ENCODE assay signal across 8 cellular contexts in the genomic region with DNA sequence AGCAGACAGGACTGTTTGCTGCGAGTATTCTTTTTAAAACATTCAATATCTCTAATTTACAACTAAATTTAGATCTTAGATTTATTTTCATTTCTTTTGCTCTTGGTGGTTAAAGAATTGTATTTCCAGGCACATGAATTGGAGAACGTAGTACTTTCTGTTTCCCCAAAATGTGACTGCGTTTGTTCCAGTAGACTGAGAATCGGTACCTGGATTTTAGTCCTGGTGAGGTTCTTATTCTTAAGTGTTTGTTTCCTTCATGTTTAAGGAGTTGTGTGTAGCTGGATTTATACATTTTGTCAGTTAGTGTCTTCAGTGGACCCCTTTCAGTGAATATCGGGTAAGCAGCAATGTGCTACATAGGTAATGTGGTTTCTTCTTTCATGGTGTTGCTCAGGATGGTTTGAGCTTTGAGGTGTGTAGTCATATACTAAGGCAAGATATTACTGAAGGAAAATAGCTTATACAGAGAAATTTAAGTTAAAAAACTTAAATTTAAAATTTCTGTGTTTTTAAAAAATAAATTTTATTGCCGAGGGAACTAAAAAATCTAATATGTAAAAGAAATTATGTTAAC. TPM values are rescaled to one million over a fixed set of nuclear protein-coding genes. Genes with fewer than 3 reads are reported as not detected.
A peak's percentile ranks its signal among the peaks of the same experiment; 100 is the strongest.
DNase-seq lines count a peak whose midpoint lies in the region; ATAC-seq and TF ChIP-seq lines count a peak whose summit lies in the region.

No MANE protein-coding gene starts in this region.

- peaks cover 8% of the 10 kb centered on the region for H3K36me3 Mint-ChIP-seq in T-helper 1 cell treated with Interleukin-12 subunit alpha and Interleukin-12 subunit beta and Interleukin-4 antibody, amounts not matched to agents 30 μg/mL and 1 μg/mL, for 36 hours (ENCODE audit: low read depth)
- peaks cover 31% of the 10 kb centered on the region for H3K36me3 Mint-ChIP-seq in stimulated activated effector memory CD8-positive, alpha-beta T cell treated with anti-CD3 and anti-CD28 coated beads, Interleukin-12 subunit alpha, Interleukin-12 subunit beta, amount 100 ng/mL, for 72 hours

- peak overlapping the region; percentile 83 for H3K27ac ChIP-seq in foreskin keratinocyte

- peak; percentile 17 for DNase-seq in DMS 273 (lab: John Stamatoyannopoulos, UW; ENCODE audit: unreplicated experiment)
- no peak for DNase-seq in DMS 273 treated with DMSO at 0.1 percent for 48 hours (lab: John Stamatoyannopoulos, UW)
- no peak for DNase-seq in foreskin keratinocyte
- DNase-seq in stimulated activated effector memory CD8-positive, alpha-beta T cell treated with anti-CD3 and anti-CD28 coated beads, Interleukin-12 subunit alpha, Interleukin-12 subunit beta, amount 100 ng/mL, for 72 hours (ENCODE audit: low spot score in 2 of 2): no peak
- no peak for DNase-seq in foreskin melanocyte
- no peak for DNase-seq in GM10266 (ENCODE audit: extremely low spot score)
- DNase-seq in G401 (ENCODE audit: low spot score): no peak

- ATAC-seq in foreskin keratinocyte: no peak
- ATAC-seq in stimulated activated effector memory CD8-positive, alpha-beta T cell treated with anti-CD3 and anti-CD28 coated beads, Interleukin-12 subunit alpha, Interleukin-12 subunit beta, amount 100 ng/mL, for 72 hours: no peak

- no peaks in the 10 kb centered on the region for H3K27me3 Mint-ChIP-seq in T-helper 1 cell treated with Interleukin-12 subunit alpha and Interleukin-12 subunit beta and Interleukin-4 antibody, amounts not matched to agents 30 μg/mL and 1 μg/mL, for 36 hours (ENCODE audit: low read depth)

- H3K4me1 Mint-ChIP-seq in T-helper 1 cell treated with Interleukin-12 subunit alpha and Interleukin-12 subunit beta and Interleukin-4 antibody, amounts not matched to agents 30 μg/mL and 1 μg/mL, for 36 hours (ENCODE audit: low read depth): peaks cover 55% of the 10 kb centered on the region
- peaks cover 42% of the 10 kb centered on the region for H3K4me1 Mint-ChIP-seq in stimulated activated effector memory CD8-positive, alpha-beta T cell treated with anti-CD3 and anti-CD28 coated beads, Interleukin-12 subunit alpha, Interleukin-12 subunit beta, amount 100 ng/mL, for 72 hours

- H3K27me3 ChIP-seq in foreskin keratinocyte: no peaks in the 10 kb centered on the region

- peaks cover 43% of the 10 kb centered on the region for H3K4me1 ChIP-seq in foreskin keratinocyte

- in situ Hi-C loops in G401 (cut with HindIII; ENCODE audit: low sequenced_read_pairs): no loop called here

- H3K27ac Mint-ChIP-seq in T-helper 1 cell treated with Interleukin-12 subunit alpha and Interleukin-12 subunit beta and Interleukin-4 antibody, amounts not matched to agents 30 μg/mL and 1 μg/mL, for 36 hours: peak overlapping the region; percentile 87
- peak overlapping the region; percentile 97 for H3K27ac Mint-ChIP-seq in stimulated activated effector memory CD8-positive, alpha-beta T cell treated with anti-CD3 and anti-CD28 coated beads, Interleukin-12 subunit alpha, Interleukin-12 subunit beta, amount 100 ng/mL, for 72 hours

- TF ChIP-seq CTCF in foreskin keratinocyte (conservative IDR thresholded peaks at IDR 0.05) (no peak), GM10266 (IDR thresholded peaks at IDR 0.05; ENCODE audit: control insufficient read depth, insufficient read depth, low read depth, missing control alignments) (no peak)

- no peaks in the 10 kb centered on the region for H3K9me3 Mint-ChIP-seq in T-helper 1 cell treated with Interleukin-12 subunit alpha and Interleukin-12 subunit beta and Interleukin-4 antibody, amounts not matched to agents 30 μg/mL and 1 μg/mL, for 36 hours
- H3K9me3 Mint-ChIP-seq in stimulated activated effector memory CD8-positive, alpha-beta T cell treated with anti-CD3 and anti-CD28 coated beads, Interleukin-12 subunit alpha, Interleukin-12 subunit beta, amount 100 ng/mL, for 72 hours: no peaks in the 10 kb centered on the region

- peak overlapping the region; percentile 90 for H3K4me3 Mint-ChIP-seq in T-helper 1 cell treated with Interleukin-12 subunit alpha and Interleukin-12 subunit beta and Interleukin-4 antibody, amounts not matched to agents 30 μg/mL and 1 μg/mL, for 36 hours
- peak overlapping the region; percentile 92 for H3K4me3 Mint-ChIP-seq in stimulated activated effector memory CD8-positive, alpha-beta T cell treated with anti-CD3 and anti-CD28 coated beads, Interleukin-12 subunit alpha, Interleukin-12 subunit beta, amount 100 ng/mL, for 72 hours

RNA-seq across cellular contexts. Expression of gene MIER1, which starts 6.8 kb away (rescaled TPM):
- total RNA-seq in foreskin keratinocyte: 30.9 and 31.7 TPM in 2 replicates
- 8.5 and 10.0 TPM in 2 replicates for polyA plus RNA-seq in foreskin keratinocyte
- total RNA-seq in G401 (2014; rRNA removed; shearing (Covaris generic)): 13.5 and 20.5 TPM in 2 replicates

RNA-seq across cellular contexts. Expression of gene DNAI4, which starts 7.0 kb away (rescaled TPM):
- 2.1 and 2.2 TPM in 2 replicates for total RNA-seq in foreskin keratinocyte
- polyA plus RNA-seq in foreskin keratinocyte: 0.70 and 1.3 TPM in 2 replicates
- total RNA-seq in G401 (2014; rRNA removed; shearing (Covaris generic)): 3.7 and 7.3 TPM in 2 replicates
